In the genomic region with DNA sequence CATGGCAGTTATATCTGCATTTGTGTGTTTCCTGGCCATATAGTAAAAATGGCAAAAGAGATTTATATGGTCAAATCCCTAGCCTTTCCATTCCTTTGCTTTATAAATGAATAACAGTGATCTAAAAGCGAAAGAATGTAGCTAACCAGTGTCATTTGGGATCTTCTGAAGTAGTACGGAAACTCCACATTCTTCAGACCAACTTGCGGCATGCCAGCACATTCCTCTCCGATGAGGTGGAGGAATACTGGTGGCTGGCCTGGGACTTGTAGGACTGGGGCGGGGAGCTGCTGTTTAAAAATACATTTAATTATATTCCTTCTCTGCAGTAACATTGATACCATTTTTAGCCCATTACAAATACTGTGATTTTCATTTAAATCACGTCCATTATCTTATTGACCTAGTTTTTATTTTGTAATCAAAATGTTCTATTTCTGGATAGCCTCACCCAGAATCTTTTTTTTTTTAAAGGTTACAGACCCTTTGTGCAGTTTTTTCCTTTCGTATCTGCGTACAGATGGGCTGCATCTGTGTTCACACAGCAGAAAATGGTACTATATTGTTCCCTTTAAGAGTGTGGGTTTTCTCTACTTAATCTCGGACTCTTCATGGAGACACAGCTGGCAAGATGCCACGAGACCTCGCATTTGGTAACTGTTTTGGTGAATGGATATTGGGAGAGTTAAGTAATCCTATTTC, we compare ENCODE assay signal across 8 cellular contexts.
DNase-seq lines count a peak whose midpoint lies in the region; ATAC-seq and TF ChIP-seq lines count a peak whose summit lies in the region.

No MANE protein-coding gene starts in this region.

- TF ChIP-seq CTCF in osteocyte (IDR thresholded peaks at IDR 0.05): no peak

- H3K27ac Mint-ChIP-seq in osteocyte (ENCODE audit: unreplicated experiment): no peak overlapping the region

- peak; percentile 97 for ATAC-seq in SK-N-SH treated with all-trans-retinoic acid at 6 μM for 48 hours
- ATAC-seq in GM18873 (IDR thresholded peaks at IDR 0.05; ENCODE audit: low FRiP score, unreplicated experiment): no peak
- ATAC-seq in GM21825 (IDR thresholded peaks at IDR 0.05; ENCODE audit: unreplicated experiment): no peak

- DNase-seq in Daoy (ENCODE audit: low read depth): peak; percentile 99
- peak; percentile 97 for DNase-seq in foreskin melanocyte
- DNase-seq in osteocyte (ENCODE audit: extremely low spot score, unreplicated experiment): peak; percentile 92
- DNase-seq in NCI-H446 treated with DMSO at 0.1 percent for 48 hours (lab: John Stamatoyannopoulos, UW): no peak
- no peak for DNase-seq in NCI-H1092 (lab: John Stamatoyannopoulos, UW)

- peaks cover 20% of the 10 kb centered on the region for H3K4me1 Mint-ChIP-seq in osteocyte (ENCODE audit: unreplicated experiment)

- peak overlapping the region; percentile 73 for H3K4me3 Mint-ChIP-seq in osteocyte (ENCODE audit: unreplicated experiment)

- no peaks in the 10 kb centered on the region for H3K36me3 Mint-ChIP-seq in osteocyte (ENCODE audit: unreplicated experiment)

- no peaks in the 10 kb centered on the region for H3K9me3 Mint-ChIP-seq in osteocyte (ENCODE audit: unreplicated experiment)

- H3K27me3 Mint-ChIP-seq in osteocyte (ENCODE audit: unreplicated experiment): no peaks in the 10 kb centered on the region

TF ChIP-seq in SK-N-SH treated with all-trans-retinoic acid at 6 μM for 48 hours, 23 proteins besides CTCF, POLR2A, EP300 and RAD21:
- TF ChIP-seq ESRRG (CRISPR knock-in tag; IDR thresholded peaks at IDR 0.05) (no peak), ISL1 (CRISPR knock-in tag; IDR thresholded peaks at IDR 0.05) (peak; percentile 79)
- TF ChIP-seq, protein P1, sequence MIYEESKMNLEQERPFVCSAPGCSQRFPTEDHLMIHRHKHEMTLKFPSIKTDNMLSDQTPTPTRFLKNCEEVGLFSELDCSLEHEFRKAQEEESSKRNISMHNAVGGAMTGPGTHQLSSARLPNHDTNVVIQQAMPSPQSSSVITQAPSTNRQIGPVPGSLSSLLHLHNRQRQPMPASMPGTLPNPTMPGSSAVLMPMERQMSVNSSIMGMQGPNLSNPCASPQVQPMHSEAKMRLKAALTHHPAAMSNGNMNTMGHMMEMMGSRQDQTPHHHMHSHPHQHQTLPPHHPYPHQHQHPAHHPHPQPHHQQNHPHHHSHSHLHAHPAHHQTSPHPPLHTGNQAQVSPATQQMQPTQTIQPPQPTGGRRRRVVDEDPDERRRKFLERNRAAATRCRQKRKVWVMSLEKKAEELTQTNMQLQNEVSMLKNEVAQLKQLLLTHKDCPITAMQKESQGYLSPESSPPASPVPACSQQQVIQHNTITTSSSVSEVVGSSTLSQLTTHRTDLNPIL (CRISPR knock-in tag; IDR thresholded peaks at IDR 0.05; ENCODE audit: low read depth): peak; percentile 94

Comparison
In these comparisons a context has a peak if more than half of its experiments do, and no peak if none do; other contexts are left out.
1. DNase-seq: peak in Daoy (single experiment), foreskin melanocyte (single experiment) and osteocyte (single experiment); none in NCI-H446 treated with DMSO at 0.1 percent for 48 hours (single experiment) and NCI-H1092 (single experiment).